ENCODE assay signal across 8 cellular contexts in the genomic region with DNA sequence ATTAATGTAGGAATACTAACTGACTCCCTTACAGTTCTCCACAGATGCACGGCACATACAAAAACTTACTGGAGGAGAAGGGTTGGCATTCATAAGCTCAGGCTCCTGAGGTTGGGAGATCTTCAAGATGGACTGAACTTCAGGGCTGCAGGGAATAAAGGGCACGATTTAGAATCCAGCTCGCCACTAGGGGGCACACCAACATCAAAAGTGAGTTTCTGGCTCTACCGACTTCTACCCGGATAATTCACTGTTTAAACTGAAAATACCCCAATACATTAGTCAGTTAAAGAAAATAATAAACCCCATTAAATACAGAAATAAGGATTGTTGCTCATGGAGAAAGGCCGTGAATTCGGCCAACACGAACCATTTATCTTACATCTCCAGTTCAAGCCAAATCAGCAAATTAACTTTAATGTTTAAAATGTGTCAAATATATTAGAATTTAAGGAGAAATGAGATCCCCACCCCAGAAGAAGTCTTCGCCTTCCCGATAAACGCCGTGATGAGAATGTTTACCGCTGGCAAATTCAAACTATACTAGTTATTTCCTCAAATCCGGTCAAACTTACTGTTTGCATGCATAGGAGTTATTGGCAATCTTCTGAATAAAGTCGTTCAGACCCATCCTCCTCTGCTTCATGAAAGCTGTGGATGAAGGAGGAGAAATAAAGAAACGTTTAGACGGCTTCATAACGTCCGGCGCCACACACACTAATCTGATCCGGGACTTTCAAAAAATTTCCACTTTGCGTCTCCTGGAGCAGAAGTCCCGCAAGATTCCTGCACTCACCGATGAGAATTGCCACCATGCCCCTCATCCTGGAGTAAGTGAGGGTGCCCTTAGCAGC.
DNase-seq lines count a peak whose midpoint lies in the region; ATAC-seq and TF ChIP-seq lines count a peak whose summit lies in the region.

No MANE protein-coding gene starts in this region.

- intact Hi-C loops in left colon (cut with DNase I, micrococcal nuclease), result loop anchor here in 1 of 2 donors (5.0 kb wide), 1 partner anchor 648 kb away; no protein-coding TSS in a partner anchor

- peak; percentile 82 for DNase-seq in DND-41
- DNase-seq in NCI-H510A treated with DMSO at 0.1 percent for 48 hours (lab: John Stamatoyannopoulos, UW), result peak; percentile 62
- DNase-seq in activated CD4-positive, alpha-beta T cell treated with anti-CD3 and anti-CD28 coated beads for 48 hours, result peak; percentile 92
- no peak for DNase-seq in coronary artery (ENCODE audit: low spot score)
- peak; percentile 65 to 93 for DNase-seq in left colon
- DNase-seq in stimulated activated CD4-positive, alpha-beta T cell treated with anti-CD3 and anti-CD28 coated beads, Interleukin-1b, Interleukin-23, amount 100 ng/mL, for 4 hours (ENCODE audit: low read depth in 2 of 2), result peak; percentile 87 to 90

- TF ChIP-seq CTCF in DND-41 (IDR thresholded peaks at IDR 0.05; ENCODE audit: borderline replicate concordance, extremely low read depth, low read length, poor library complexity, severe bottlenecking) (peak; percentile 89), coronary artery (IDR thresholded peaks at IDR 0.05) (peak; percentile 56)

- no peak for TF ChIP-seq POLR2A in GM18505 (IDR thresholded peaks at IDR 0.05; ENCODE audit: borderline replicate concordance, extremely low read depth, insufficient read depth, insufficient read length)

- no peaks in the 10 kb centered on the region for H3K79me2 ChIP-seq in DND-41 (ENCODE audit: insufficient read depth, low read length)

- H3K4me1 ChIP-seq in DND-41 (ENCODE audit: insufficient read depth, low read length), result peaks cover 37% of the 10 kb centered on the region

- ATAC-seq in DND-41 (ENCODE audit: insufficient read depth, low read depth) (peak; percentile 30), HG03280 (IDR thresholded peaks at IDR 0.05; ENCODE audit: unreplicated experiment) (peak; percentile 28), left colon (peak; percentile 50), GM18505 (IDR thresholded peaks at IDR 0.05; ENCODE audit: unreplicated experiment) (no peak)

- H3K27ac ChIP-seq in DND-41 (ENCODE audit: low read length), result peak overlapping the region; percentile 70
- H3K27ac ChIP-seq in coronary artery, result peak overlapping the region; percentile 98 to 99

- H2AFZ ChIP-seq in DND-41 (ENCODE audit: low read depth, low read length), result peak overlapping the region; percentile 92

- H3K36me3 ChIP-seq in DND-41 (ENCODE audit: insufficient read depth, low read length), result no peaks in the 10 kb centered on the region; the same call in 1 of the 2 replicates

- H3K4me2 ChIP-seq in DND-41 (ENCODE audit: insufficient read depth, low read length), result peak overlapping the region; percentile 99

- H3K4me3 ChIP-seq in DND-41 (ENCODE audit: low read depth in 1 of 2, low read length in 2 of 2) (peak overlapping the region; percentile 41 to 76), coronary artery (peak overlapping the region; percentile 78)

- peaks cover 40% of the 10 kb centered on the region for H3K27me3 ChIP-seq in DND-41 (ENCODE audit: insufficient read depth, low read length, poor library complexity)

- H4K20me1 ChIP-seq in DND-41 (ENCODE audit: insufficient read depth, low read length), result no peaks in the 10 kb centered on the region

- no peaks in the 10 kb centered on the region for H3K9me3 ChIP-seq in DND-41 (ENCODE audit: insufficient read depth, low read length, severe bottlenecking)

- H3K9ac ChIP-seq in DND-41 (ENCODE audit: low read depth, low read length), result peak overlapping the region; percentile 65
